ENCODE assay signal across 21 cellular contexts in the genomic region with DNA sequence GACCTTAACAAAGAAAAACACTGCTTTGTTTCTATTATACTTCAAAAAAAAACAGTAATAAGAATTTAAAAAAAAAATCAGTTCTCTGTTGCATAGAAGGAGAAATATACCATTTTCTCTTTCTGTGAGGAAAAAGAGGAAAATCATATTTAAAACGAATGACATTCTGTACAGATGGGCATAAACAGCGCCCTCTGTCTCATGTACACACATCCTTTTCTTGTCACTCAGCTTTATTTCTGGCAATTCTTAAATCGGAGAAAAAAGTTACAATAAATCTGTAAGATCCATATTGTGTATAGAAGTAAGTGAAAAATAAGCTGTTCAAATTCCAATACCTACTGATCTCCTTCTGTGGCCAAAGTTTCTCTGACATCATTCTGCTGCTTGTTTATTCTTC.
DNase-seq lines count a peak whose midpoint lies in the region; ATAC-seq, FAIRE-seq and TF ChIP-seq lines count a peak whose summit lies in the region.
"Had no signal": no experiment of that assay in that cellular context is flagged by ENCODE, and none has a peak within 500 bp of the region (broad histone marks: within the 10 kb centered on the region; RNA-seq: fewer than 3 reads in every experiment).

No MANE protein-coding gene starts in this region.

- H3K4me2 ChIP-seq in Loucy (ENCODE audit: low read depth, low read length, poor library complexity, severe bottlenecking), result no peak overlapping the region
- no peak overlapping the region for H3K4me2 ChIP-seq in K562 (ENCODE audit: insufficient read depth, low read length)
- H3K4me2 ChIP-seq: BLaER1 had no signal

- H3K27me3 ChIP-seq in Loucy (ENCODE audit: insufficient read depth, low read length, poor library complexity, severe bottlenecking) (no peaks in the 10 kb centered on the region), K562 (ENCODE audit: control insufficient read depth in 2 of 2, insufficient read depth in 2 of 2, low read length in 2 of 2) (no peaks in the 10 kb centered on the region)
- H3K27me3 ChIP-seq: BLaER1, upper lobe of left lung had no signal

- no peak overlapping the region for H2AFZ ChIP-seq in Loucy (ENCODE audit: low read length)
- no peak overlapping the region for H2AFZ ChIP-seq in K562 (ENCODE audit: low read depth, low read length)

- H3K9me1 ChIP-seq in K562 (ENCODE audit: control insufficient read depth, insufficient read depth, low read length), result no peaks in the 10 kb centered on the region

- H3F3A ChIP-seq in Loucy (ENCODE audit: low read depth), result no peaks in the 10 kb centered on the region

- H3K9me3 ChIP-seq in Loucy (ENCODE audit: insufficient read depth, low read depth, low read length) (peaks cover 5% of the 10 kb centered on the region; the same call in 1 of the 2 replicates), K562 (replicated peaks; ENCODE audit: control insufficient read depth, insufficient read depth, low read depth, low read length) (peaks cover 3% of the 10 kb centered on the region; the same call in 1 of the 2 replicates), kidney (ENCODE audit: control insufficient read depth in 1 of 2, low read length in 2 of 2) (peaks cover 0 to 4% of the 10 kb centered on the region in 2 donors)

- H3K36me3 Mint-ChIP-seq in activated CD8-positive, alpha-beta T cell treated with anti-CD3 and anti-CD28 coated beads, Interleukin-2, amount 10 ng/mL, durations not matched to agents 7 days and 5 days (ENCODE audit: low read depth), result peaks cover 4% of the 10 kb centered on the region
- peaks cover 26% of the 10 kb centered on the region for H3K36me3 Mint-ChIP-seq in nephron progenitor cell (ENCODE audit: low read depth)

- H4K20me1 ChIP-seq in Loucy (ENCODE audit: insufficient read depth, low read length, poor library complexity, severe bottlenecking) (no peaks in the 10 kb centered on the region), K562 (replicated peaks; ENCODE audit: control insufficient read depth, insufficient read depth, low read length) (no peaks in the 10 kb centered on the region)
- H4K20me1 ChIP-seq: BLaER1 had no signal

- no peaks in the 10 kb centered on the region for H3K27me3 Mint-ChIP-seq in activated CD8-positive, alpha-beta T cell treated with anti-CD3 and anti-CD28 coated beads, Interleukin-2, amount 10 ng/mL, durations not matched to agents 7 days and 5 days (ENCODE audit: low read depth)
- peaks cover 6% of the 10 kb centered on the region for H3K27me3 Mint-ChIP-seq in nephron progenitor cell (ENCODE audit: low read depth, poor library complexity)

- H3K4me1 ChIP-seq in Loucy (ENCODE audit: insufficient read depth, low read length, poor library complexity, severe bottlenecking), result peaks cover 15% of the 10 kb centered on the region
- no peaks in the 10 kb centered on the region for H3K4me1 ChIP-seq in K562 (replicated peaks in 1 of 2; ENCODE audit: control insufficient read depth in 2 of 2, insufficient read depth in 2 of 2, low read length in 2 of 2)
- H3K4me1 ChIP-seq in kidney (ENCODE audit: control insufficient read depth in 1 of 2, insufficient read depth in 1 of 2, low read depth in 1 of 2, low read length in 2 of 2), result no peaks in the 10 kb centered on the region
- H3K4me1 ChIP-seq: BLaER1, upper lobe of left lung had no signal

- ATAC-seq in K562 (0 out of 3 replicates have a peak, but pooled peaks have one; percentile 44), GM21526 (IDR thresholded peaks at IDR 0.05; ENCODE audit: low FRiP score, unreplicated experiment) (no peak)
- ATAC-seq in activated CD8-positive, alpha-beta T cell treated with anti-CD3 and anti-CD28 coated beads, Interleukin-2, amount 10 ng/mL, durations not matched to agents 7 days and 5 days, result no peak
- ATAC-seq: activated naive CD4-positive, alpha-beta T cell treated with anti-CD3 and anti-CD28 coated beads, Interleukin-2, amount 50 U/mL, for 72 hours had no signal

- no peak overlapping the region for H3K4me3 ChIP-seq in Loucy (ENCODE audit: low read length, poor library complexity, severe bottlenecking)
- no peak overlapping the region for H3K4me3 ChIP-seq in K562
- no peak overlapping the region for H3K4me3 ChIP-seq in kidney (ENCODE audit: low read length in 2 of 2)
- H3K4me3 ChIP-seq: BLaER1, skin epidermis, upper lobe of left lung had no signal

- H3K27ac ChIP-seq in K562 (ENCODE audit: extremely low read depth, low read depth, low read length), result no peak overlapping the region
- no peak overlapping the region for H3K27ac ChIP-seq in kidney (ENCODE audit: low read depth in 2 of 2, low read length in 2 of 2)
- H3K27ac ChIP-seq: BLaER1, skin epidermis, upper lobe of left lung had no signal

- H3K79me2 ChIP-seq in Loucy (ENCODE audit: insufficient read depth, low read length), result no peaks in the 10 kb centered on the region
- H3K79me2 ChIP-seq in K562 (ENCODE audit: control insufficient read depth, insufficient read depth, low read length), result no peaks in the 10 kb centered on the region

- peak in 1 of 2 experiments; percentile 16; a peak in 2 of 4 replicates for TF ChIP-seq RAD21 in K562 (CRISPR knock-in tag; conservative IDR thresholded peaks at IDR 0.05 in 1 of 2, IDR thresholded peaks at IDR 0.05 in 1 of 2)

- no peaks in the 10 kb centered on the region for H3K9me2 ChIP-seq in Loucy (replicated peaks; ENCODE audit: low read depth, low read length)

- FAIRE-seq in D721Med (lab: Jason Lieb, UNC) (peak; percentile 38), K562 (lab: Jason Lieb, UNC) (peak; percentile 49), kidney (lab: Jason Lieb, UNC) (no peak)

- in situ Hi-C loops in K562 (cut with MboI), result no loop called here

- H3K4me3 Mint-ChIP-seq in activated CD8-positive, alpha-beta T cell treated with anti-CD3 and anti-CD28 coated beads, Interleukin-2, amount 10 ng/mL, durations not matched to agents 7 days and 5 days, result no peak overlapping the region
- no peak overlapping the region for H3K4me3 Mint-ChIP-seq in nephron progenitor cell
- H3K4me3 Mint-ChIP-seq: mesothelial cell of epicardium; T-helper 1 cell treated with Interleukin-12 subunit alpha and Interleukin-12 subunit beta and Interleukin-4 antibody, amounts not matched to agents 30 μg/mL and 1 μg/mL, for 36 hours had no signal

- intact Hi-C loops in K562 (cut with micrococcal nuclease), result no loop called here
- intact Hi-C loops in kidney (cut with DNase I), result no loop called here

- BruUV-seq in K562 (replicated peaks; lab: Mats Ljungman, UMichigan), result no TSS peak

- DNase-seq in D721Med (ENCODE audit: insufficient read length, low spot score), result no peak
- DNase-seq in K562 (ENCODE audit: extremely low read depth in 1 of 4, low spot score in 3 of 4), result no peak
- DNase-seq in kidney, result no peak
- DNase-seq in activated CD8-positive, alpha-beta T cell treated with anti-CD3 and anti-CD28 coated beads, Interleukin-2, amount 10 ng/mL, durations not matched to agents 7 days and 5 days, result no peak
- no peak for DNase-seq in nephron progenitor cell
- DNase-seq: activated CD4-positive, alpha-beta T cell treated with anti-CD3 and anti-CD28 coated beads for 1 hour; activated T-cell treated with anti-CD3 and anti-CD28 coated beads for 4 hours; islet precursor cell; KG1; NCI-H187; NCI-H510A treated with DMSO at 0.1 percent for 48 hours; nucleus accumbens; stimulated activated naive CD4-positive, alpha-beta T cell; upper lobe of left lung had no signal

- no peak for TF ChIP-seq POLR2A in K562 (conservative IDR thresholded peaks at IDR 0.05)

- H3K27ac Mint-ChIP-seq in activated CD8-positive, alpha-beta T cell treated with anti-CD3 and anti-CD28 coated beads, Interleukin-2, amount 10 ng/mL, durations not matched to agents 7 days and 5 days, result no peak overlapping the region
- H3K27ac Mint-ChIP-seq in nephron progenitor cell, result no peak overlapping the region
- H3K27ac Mint-ChIP-seq: activated naive CD4-positive, alpha-beta T cell treated with anti-CD3 and anti-CD28 coated beads, Interleukin-2, amount 50 U/mL, for 72 hours; mesothelial cell of epicardium; T-helper 1 cell treated with Interleukin-12 subunit alpha and Interleukin-12 subunit beta and Interleukin-4 antibody, amounts not matched to agents 30 μg/mL and 1 μg/mL, for 36 hours had no signal

- H3K36me3 ChIP-seq in Loucy (ENCODE audit: insufficient read depth, low read length) (no peaks in the 10 kb centered on the region), K562 (ENCODE audit: control insufficient read depth, insufficient read depth, low read length) (no peaks in the 10 kb centered on the region), kidney (ENCODE audit: control insufficient read depth in 1 of 2, insufficient read depth in 2 of 2, low read length in 2 of 2) (no peaks in the 10 kb centered on the region)
- H3K36me3 ChIP-seq: upper lobe of left lung had no signal

- no peak for TF ChIP-seq EP300 in K562 (IDR thresholded peaks at IDR 0.05; ENCODE audit: low read length)

- TF ChIP-seq CTCF in D721Med (IDR thresholded peaks at IDR 0.05; ENCODE audit: insufficient read depth, missing control alignments) (peak; percentile 4), Loucy (conservative IDR thresholded peaks at IDR 0.05; ENCODE audit: low read length) (peak; percentile 71), K562 (IDR thresholded peaks at IDR 0.05 in 2 of 3, conservative IDR thresholded peaks at IDR 0.05 in 1 of 3; ENCODE audit: insufficient read depth in 2 of 3, low read depth in 1 of 3, low read length in 3 of 3) (peak in 2 of 3 experiments; percentile 21 to 24; a peak in 3 of 6 replicates), kidney (IDR thresholded peaks at IDR 0.05; ENCODE audit: borderline replicate concordance, extremely low read depth, insufficient read depth) (peak; percentile 6), nephron progenitor cell (IDR thresholded peaks at IDR 0.05) (no peak)

- POLR2A ChIA-PET in K562 (lab: Yijun Ruan, JAX), result interaction anchor here (0.7 kb wide), 1 partner anchor 22 kb away, joined by 3 read pairs; no protein-coding TSS in a partner anchor
- POLR2A ChIA-PET in activated CD8-positive, alpha-beta T cell treated with anti-CD3 and anti-CD28 coated beads, Interleukin-2, amount 10 ng/mL, durations not matched to agents 7 days and 5 days (lab: Charles Lee), result no interaction called here

- CTCF ChIA-PET in K562 (lab: Yijun Ruan, JAX; ENCODE audit: low intra/inter-chr PET ratio), result no interaction called here
- CTCF ChIA-PET in activated CD8-positive, alpha-beta T cell treated with anti-CD3 and anti-CD28 coated beads, Interleukin-2, amount 10 ng/mL, durations not matched to agents 7 days and 5 days (lab: Charles Lee), result no interaction called here

- no peaks in the 10 kb centered on the region for H3K9me3 Mint-ChIP-seq in activated CD8-positive, alpha-beta T cell treated with anti-CD3 and anti-CD28 coated beads, Interleukin-2, amount 10 ng/mL, durations not matched to agents 7 days and 5 days (ENCODE audit: insufficient read depth)
- peaks cover 39% of the 10 kb centered on the region for H3K9me3 Mint-ChIP-seq in nephron progenitor cell

- H3K9ac ChIP-seq in Loucy (ENCODE audit: low read depth, low read length, poor library complexity, severe bottlenecking) (no peak overlapping the region), K562 (ENCODE audit: insufficient read depth in 1 of 2, low read depth in 2 of 2, low read length in 2 of 2) (no peak overlapping the region), kidney (ENCODE audit: low read length in 2 of 2) (no peak overlapping the region)
- H3K9ac ChIP-seq: BLaER1 had no signal

- 61% methylated on average over 3 of the region's 3 CpGs for WGBS in K562 (ENCODE audit: insufficient coverage, low coverage, missing lambda C conversion rate)

- no peaks in the 10 kb centered on the region for H3K4me1 Mint-ChIP-seq in activated CD8-positive, alpha-beta T cell treated with anti-CD3 and anti-CD28 coated beads, Interleukin-2, amount 10 ng/mL, durations not matched to agents 7 days and 5 days (ENCODE audit: low read depth)
- H3K4me1 Mint-ChIP-seq in nephron progenitor cell, result no peaks in the 10 kb centered on the region
- H3K4me1 Mint-ChIP-seq: mesothelial cell of epicardium had no signal
